ENCODE assay signal across 19 cellular contexts in genomic region chr19:49216076-49216475, GRCh38. TPM values are rescaled to one million over a fixed set of nuclear protein-coding genes. Genes with fewer than 3 reads are reported as not detected.
DNase-seq lines count a peak whose midpoint lies in the region; ATAC-seq and TF ChIP-seq lines count a peak whose summit lies in the region.
"Had no signal": no experiment of that assay in that cellular context is flagged by ENCODE, and none has a peak within 500 bp of the region (broad histone marks: within the 10 kb centered on the region; RNA-seq: fewer than 3 reads in every experiment).

No MANE protein-coding gene starts in this region.

- CTCF ChIA-PET in Calu3 (lab: Charles Lee) = interaction anchor here (0.6 kb wide), 1 partner anchor 160 kb away, joined by 7 read pairs; no protein-coding TSS in a partner anchor

- ATAC-seq in left colon (peak; percentile 13), GM19463 (IDR thresholded peaks at IDR 0.05; ENCODE audit: unreplicated experiment) (no peak), HG03571 (IDR thresholded peaks at IDR 0.05; ENCODE audit: unreplicated experiment) (no peak)
- ATAC-seq: activated T-cell treated with anti-CD3 and anti-CD28 coated beads, Interleukin-2, amount 50 U/mL, for 4 hours; foreskin keratinocyte had no signal

- intact Hi-C loops in Calu3 (cut with micrococcal nuclease; ENCODE audit: unreplicated experiment) (no loop called here), left colon (cut with DNase I, micrococcal nuclease) (no loop called here)

- DNase-seq in Calu3 (no peak), MG63 (peak; percentile 93), astrocyte of the hippocampus (ENCODE audit: low read depth, low spot score) (peak; percentile 64), left colon (no peak), NCI-H1092 (lab: John Stamatoyannopoulos, UW) (no peak)
- no peak for DNase-seq in activated T-cell treated with anti-CD3 and anti-CD28 coated beads, Interleukin-2, amount 50 U/mL, for 1 hour
- DNase-seq: activated CD4-positive, alpha-beta T cell treated with anti-CD3 and anti-CD28 coated beads for 4 hours; activated naive CD8-positive, alpha-beta T cell treated with anti-CD3 and anti-CD28 coated beads, Interleukin-2, amount 10 ng/mL, durations not matched to agents 7 days and 5 days; activated T-cell treated with anti-CD3 and anti-CD28 coated beads, Interleukin-2, amount 50 U/mL, for 4 hours; DMS 273 treated with DMSO at 0.1 percent for 48 hours; NCI-H2029; NCI-H69; occipital lobe; small intestine had no signal

- H3K27me3 ChIP-seq in MG63 = no peaks in the 10 kb centered on the region
- H3K27me3 ChIP-seq: foreskin keratinocyte had no signal

- no peak overlapping the region for H3K27ac Mint-ChIP-seq in Calu3 (ENCODE audit: unreplicated experiment)
- H3K27ac Mint-ChIP-seq: activated naive CD8-positive, alpha-beta T cell treated with anti-CD3 and anti-CD28 coated beads, Interleukin-2, amount 10 ng/mL, durations not matched to agents 7 days and 5 days; T-helper 2 cell treated with Interferon-gamma antibody and Interleukin-4, amounts not matched to agents 5 μg/mL and 100 μg/mL, for 36 hours had no signal

- no peaks in the 10 kb centered on the region for H3K4me1 Mint-ChIP-seq in Calu3 (ENCODE audit: low read depth, unreplicated experiment)

- no peaks in the 10 kb centered on the region for H3K9me3 Mint-ChIP-seq in Calu3 (ENCODE audit: low read depth, unreplicated experiment)
- H3K9me3 Mint-ChIP-seq: activated naive CD8-positive, alpha-beta T cell treated with anti-CD3 and anti-CD28 coated beads, Interleukin-2, amount 10 ng/mL, durations not matched to agents 7 days and 5 days; activated T-cell treated with anti-CD3 and anti-CD28 coated beads, Interleukin-2, amount 50 U/mL, for 4 hours; T-helper 2 cell treated with Interferon-gamma antibody and Interleukin-4, amounts not matched to agents 5 μg/mL and 100 μg/mL, for 36 hours had no signal

- no peaks in the 10 kb centered on the region for H3K27me3 Mint-ChIP-seq in Calu3 (ENCODE audit: unreplicated experiment)

- no peak overlapping the region for H3K4me3 Mint-ChIP-seq in Calu3 (ENCODE audit: low read depth, unreplicated experiment)
- H3K4me3 Mint-ChIP-seq: activated naive CD8-positive, alpha-beta T cell treated with anti-CD3 and anti-CD28 coated beads, Interleukin-2, amount 10 ng/mL, durations not matched to agents 7 days and 5 days; activated T-cell treated with anti-CD3 and anti-CD28 coated beads, Interleukin-2, amount 50 U/mL, for 4 hours; T-helper 2 cell treated with Interferon-gamma antibody and Interleukin-4, amounts not matched to agents 5 μg/mL and 100 μg/mL, for 36 hours had no signal

- peaks cover 15% of the 10 kb centered on the region for H3K36me3 Mint-ChIP-seq in Calu3 (ENCODE audit: insufficient read depth, unreplicated experiment)
- H3K36me3 Mint-ChIP-seq: activated naive CD8-positive, alpha-beta T cell treated with anti-CD3 and anti-CD28 coated beads, Interleukin-2, amount 10 ng/mL, durations not matched to agents 7 days and 5 days had no signal

- no peak for TF ChIP-seq CTCF in Calu3 (IDR thresholded peaks at IDR 0.05; ENCODE audit: unreplicated experiment)

- no peak overlapping the region for H3K4me3 ChIP-seq in MG63
- H3K4me3 ChIP-seq: coronary artery had no signal

- H3K9me3 ChIP-seq in MG63 = no peaks in the 10 kb centered on the region

- H3K36me3 ChIP-seq in MG63 = peaks cover 17% of the 10 kb centered on the region

- TSS peak; percentile 53 for BruUV-seq in Calu3 (replicated peaks; lab: Mats Ljungman, UMichigan)

RNA-seq across cellular contexts. Expression of gene TRPM4, which starts 58.5 kb away (rescaled TPM):
- 70.0 and 79.9 TPM in 2 replicates for total RNA-seq in Calu3 (2022)
- 7.9 and 8.4 TPM in 2 replicates for total RNA-seq in MG63 (2014; rRNA removed; shearing (Covaris generic); ENCODE audit: low replicate concordance)
- total RNA-seq in left colon = 100 to 1,000 TPM; 244 to 291 TPM

Comparison
In these comparisons a context has a peak if more than half of its experiments do, and no peak if none do; other contexts are left out.
1. DNase-seq: peak in MG63 (single experiment) and astrocyte of the hippocampus (single experiment); none in Calu3 (single experiment), left colon (0 of 2), activated T-cell treated with anti-CD3 and anti-CD28 coated beads, Interleukin-2, amount 50 U/mL, for 1 hour (single experiment) and NCI-H1092 (single experiment).